2 cellular contexts compared by ENCODE assay signal in genomic region chr22:26650722-26651421, GRCh38.
TF ChIP-seq lines count a peak whose summit lies in the region.

No MANE protein-coding gene starts in this region.

TF ChIP-seq in GM23338, 12 proteins besides CTCF, POLR2A, EP300 and RAD21:
- TF ChIP-seq ZNF114 (CRISPR knock-in tag; IDR thresholded peaks at IDR 0.05), result no peak
- TF ChIP-seq ETS1 (IDR thresholded peaks at IDR 0.05), result no peak
- no peak for TF ChIP-seq JUNB (IDR thresholded peaks at IDR 0.05; ENCODE audit: unreplicated experiment)
- no peak for TF ChIP-seq REST (IDR thresholded peaks at IDR 0.05; ENCODE audit: unreplicated experiment)
- TF ChIP-seq STAT1 (IDR thresholded peaks at IDR 0.05; ENCODE audit: unreplicated experiment), result no peak
- TF ChIP-seq EZH2phosphoT487 (IDR thresholded peaks at IDR 0.05; ENCODE audit: unreplicated experiment), result no peak
- TF ChIP-seq CREB1 (CRISPR knock-in tag; IDR thresholded peaks at IDR 0.05; ENCODE audit: low read depth), result no peak
- TF ChIP-seq POLR2AphosphoS5 (IDR thresholded peaks at IDR 0.05; ENCODE audit: low read depth), result no peak
- TF ChIP-seq ZNF331 (CRISPR knock-in tag; IDR thresholded peaks at IDR 0.05; ENCODE audit: low read depth), result no peak
TF ChIP-seq in GM23338: peak in this region for 0.

TF ChIP-seq in K562, 482 proteins besides CTCF, POLR2A, EP300 and RAD21:
- TF ChIP-seq PRDM10 (IDR thresholded peaks at IDR 0.05; ENCODE audit: partially characterized antibody) (peak; percentile 65), YY1 (IDR thresholded peaks at IDR 0.05; ENCODE audit: borderline replicate concordance in 1 of 3, control insufficient read depth in 1 of 3, extremely low read depth in 1 of 3, insufficient read depth in 3 of 3, insufficient read length in 1 of 3, insufficient replicate concordance in 2 of 3, low read depth in 1 of 3, low read length in 2 of 3) (peak in 1 of 3 experiments; percentile 29), SMARCE1 (IDR thresholded peaks at IDR 0.05) (no peak)
